25 cellular contexts compared by ENCODE assay signal in genomic region chr9:131167936-131168335, GRCh38.
"Had no signal": no experiment of that assay in that cellular context is flagged by ENCODE, and none has a peak within 500 bp of the region (broad histone marks: within the 10 kb centered on the region; RNA-seq: fewer than 3 reads in every experiment).

No MANE protein-coding gene starts in this region.

- H3K36me3 ChIP-seq: breast epithelium had no signal

- H3K4me3 Mint-ChIP-seq: activated B cell treated with CpG ODN at 0.5 μM for 24 hours; activated CD4-positive, alpha-beta memory T cell treated with anti-CD3 and anti-CD28 coated beads, Interleukin-2, amount 10 ng/mL, durations not matched to agents 7 days and 5 days; activated naive CD4-positive, alpha-beta T cell treated with anti-CD3 and anti-CD28 coated beads, Interleukin-2, amount 10 ng/mL, durations not matched to agents 7 days and 5 days; activated naive CD8-positive, alpha-beta T cell treated with anti-CD3 and anti-CD28 coated beads for 36 hours; activated T-cell treated with anti-CD3 and anti-CD28 coated beads, Interleukin-2, amount 50 U/mL, for 72 hours; T-helper 1 cell treated with Interleukin-12 subunit alpha and Interleukin-12 subunit beta and Interleukin-4 antibody, amounts not matched to agents 30 μg/mL and 1 μg/mL, for 36 hours had no signal

- H3K27ac Mint-ChIP-seq: activated B cell treated with CpG ODN at 0.5 μM for 24 hours; activated CD4-positive, alpha-beta memory T cell treated with anti-CD3 and anti-CD28 coated beads, Interleukin-2, amount 10 ng/mL, durations not matched to agents 7 days and 5 days; activated naive CD4-positive, alpha-beta T cell treated with anti-CD3 and anti-CD28 coated beads, Interleukin-2, amount 10 ng/mL, durations not matched to agents 7 days and 5 days; activated naive CD8-positive, alpha-beta T cell treated with anti-CD3 and anti-CD28 coated beads for 36 hours; activated T-cell treated with anti-CD3 and anti-CD28 coated beads, Interleukin-2, amount 50 U/mL, for 72 hours; activated T-helper 2 cell treated with anti-CD3 and anti-CD28 coated beads, Interferon-gamma antibody, Interleukin-2, Interleukin-4, amounts not matched to agents 10 μg/mL and 5 μg/mL and 100 μg/mL, durations not matched to agents 14 hours and 24 hours and 36 hours; T-helper 1 cell treated with Interleukin-12 subunit alpha and Interleukin-12 subunit beta and Interleukin-4 antibody, amounts not matched to agents 30 μg/mL and 1 μg/mL, for 36 hours had no signal

- H3K4me3 ChIP-seq: breast epithelium, MG63, Peyer's patch, SJSA1 had no signal

- H3K4me1 ChIP-seq: breast epithelium, Peyer's patch, SJSA1 had no signal

- H3K27ac ChIP-seq: breast epithelium, Peyer's patch, RWPE1, SJSA1 had no signal

- H3K4me1 Mint-ChIP-seq: activated B cell treated with CpG ODN at 0.5 μM for 24 hours; activated CD4-positive, alpha-beta memory T cell treated with anti-CD3 and anti-CD28 coated beads, Interleukin-2, amount 10 ng/mL, durations not matched to agents 7 days and 5 days had no signal

- H3K27me3 ChIP-seq: breast epithelium, MG63, Peyer's patch, SJSA1 had no signal

- H3K27me3 Mint-ChIP-seq: activated B cell treated with CpG ODN at 0.5 μM for 24 hours; activated CD4-positive, alpha-beta memory T cell treated with anti-CD3 and anti-CD28 coated beads, Interleukin-2, amount 10 ng/mL, durations not matched to agents 7 days and 5 days; activated naive CD4-positive, alpha-beta T cell treated with anti-CD3 and anti-CD28 coated beads, Interleukin-2, amount 10 ng/mL, durations not matched to agents 7 days and 5 days; activated naive CD8-positive, alpha-beta T cell treated with anti-CD3 and anti-CD28 coated beads for 36 hours had no signal

- H3K9me3 ChIP-seq: breast epithelium, MG63, Peyer's patch, SJSA1 had no signal

- ATAC-seq: activated T-cell treated with anti-CD3 and anti-CD28 coated beads, Interleukin-2, amount 50 U/mL, for 72 hours had no signal

- H3K9me3 Mint-ChIP-seq: activated B cell treated with CpG ODN at 0.5 μM for 24 hours; activated CD4-positive, alpha-beta memory T cell treated with anti-CD3 and anti-CD28 coated beads, Interleukin-2, amount 10 ng/mL, durations not matched to agents 7 days and 5 days; activated naive CD4-positive, alpha-beta T cell treated with anti-CD3 and anti-CD28 coated beads, Interleukin-2, amount 10 ng/mL, durations not matched to agents 7 days and 5 days; activated naive CD8-positive, alpha-beta T cell treated with anti-CD3 and anti-CD28 coated beads for 36 hours; activated T-cell treated with anti-CD3 and anti-CD28 coated beads, Interleukin-2, amount 50 U/mL, for 72 hours; activated T-helper 2 cell treated with anti-CD3 and anti-CD28 coated beads, Interferon-gamma antibody, Interleukin-2, Interleukin-4, amounts not matched to agents 10 μg/mL and 5 μg/mL and 100 μg/mL, durations not matched to agents 14 hours and 24 hours and 36 hours; T-helper 1 cell treated with Interleukin-12 subunit alpha and Interleukin-12 subunit beta and Interleukin-4 antibody, amounts not matched to agents 30 μg/mL and 1 μg/mL, for 36 hours had no signal

- DNase-seq: activated B cell treated with CpG ODN at 0.5 μM for 24 hours; activated CD4-positive, alpha-beta memory T cell treated with anti-CD3 and anti-CD28 coated beads, Interleukin-2, amount 10 ng/mL, durations not matched to agents 7 days and 5 days; activated CD4-positive, alpha-beta T cell treated with anti-CD3 and anti-CD28 coated beads for 1 hour; activated CD4-positive, alpha-beta T cell treated with anti-CD3 and anti-CD28 coated beads, Interleukin-2, amount 50 U/mL, for 1 hour; activated CD8-positive, alpha-beta memory T cell treated with anti-CD3 and anti-CD28 coated beads, Interleukin-2, amount 50 U/mL, for 4 hours; activated gamma-delta T cell treated with Interleukin-2 at 50 U/mL for 16 hours; activated naive CD4-positive, alpha-beta T cell treated with anti-CD3 and anti-CD28 coated beads, Interleukin-2, amount 10 ng/mL, durations not matched to agents 7 days and 5 days; activated naive CD8-positive, alpha-beta T cell treated with anti-CD3 and anti-CD28 coated beads for 36 hours; activated T-cell treated with anti-CD3 and anti-CD28 coated beads, Interleukin-2, amount 50 U/mL, for 72 hours; anterior cingulate cortex; caudate nucleus; KBM-7; MG63; MV-4-11; NCI-H1417 treated with DMSO at 0.1 percent for 48 hours; NCI-H510A treated with DMSO at 0.1 percent for 48 hours; NK-92 treated with Interleukin-12 subunit alpha and Interleukin-12 subunit beta, amount 100 ng/mL, for 24 hours; Peyer's patch; SHP77; T-helper 9 cell had no signal
